10 cellular contexts compared by ENCODE assay signal in genomic region chr1:25818569-25818968, GRCh38. TPM values are rescaled to one million over a fixed set of nuclear protein-coding genes. Genes with fewer than 3 reads are reported as not detected.
DNase-seq lines count a peak whose midpoint lies in the region; ATAC-seq, FAIRE-seq and TF ChIP-seq lines count a peak whose summit lies in the region.
"Had no signal": no experiment of that assay in that cellular context is flagged by ENCODE, and none has a peak within 500 bp of the region (broad histone marks: within the 10 kb centered on the region; RNA-seq: fewer than 3 reads in every experiment).

No MANE protein-coding gene starts in this region.

- no peaks in the 10 kb centered on the region for H3K27me3 Mint-ChIP-seq in activated naive CD4-positive, alpha-beta T cell treated with anti-CD3 and anti-CD28 coated beads, Interleukin-2, amount 50 U/mL, for 24 hours
- no peaks in the 10 kb centered on the region for H3K27me3 Mint-ChIP-seq in memory B cell

- peak overlapping the region; percentile 91 for H3K4me2 ChIP-seq in GM12878 (ENCODE audit: control insufficient read depth, insufficient read depth)

- in situ Hi-C loops in GM12878 (cut with MboI): loop anchor here (25.0 kb wide), 1 partner anchor 406 kb away; the partner anchor contains the start of gene RHCE

- 81% methylated on average over 6 of the region's 6 CpGs for WGBS in GM12878 (ENCODE audit: insufficient coverage, insufficient replicate concordance, low lambda C conversion rate, missing lambda C conversion rate)
- WGBS in tibial nerve, 2 donors: 55 to 57% methylated on average over 6 of the region's 6 CpGs

- intact Hi-C loops in GM12878 (cut with micrococcal nuclease; ENCODE audit: unreplicated experiment): no loop called here

- H3K4me1 Mint-ChIP-seq in activated naive CD4-positive, alpha-beta T cell treated with anti-CD3 and anti-CD28 coated beads, Interleukin-2, amount 50 U/mL, for 24 hours: peaks cover 44% of the 10 kb centered on the region
- H3K4me1 Mint-ChIP-seq in memory B cell: peaks cover 27% of the 10 kb centered on the region

- H3K9ac ChIP-seq in GM12878 (ENCODE audit: control insufficient read depth, insufficient read depth, low read length): no peak overlapping the region

- ATAC-seq in GM12878 (no peak), memory B cell (ENCODE audit: low read depth) (no peak), HG02870 (IDR thresholded peaks at IDR 0.05; ENCODE audit: unreplicated experiment) (no peak)

- TF ChIP-seq POLR2A in GM12878 (IDR thresholded peaks at IDR 0.05; ENCODE audit: low read depth, low read length) (no peak), tibial nerve (IDR thresholded peaks at IDR 0.05) (no peak)

- TF ChIP-seq EP300 in GM12878 (IDR thresholded peaks at IDR 0.05; ENCODE audit: borderline replicate concordance in 1 of 2, control insufficient read depth in 1 of 2, low read depth in 2 of 2, low read length in 2 of 2) (no peak), tibial nerve (IDR thresholded peaks at IDR 0.05) (no peak)

- no peaks in the 10 kb centered on the region for H3K9me3 Mint-ChIP-seq in activated naive CD4-positive, alpha-beta T cell treated with anti-CD3 and anti-CD28 coated beads, Interleukin-2, amount 50 U/mL, for 24 hours
- H3K9me3 Mint-ChIP-seq in memory B cell: no peaks in the 10 kb centered on the region

- peak overlapping the region; percentile 97 for H3K4me3 Mint-ChIP-seq in activated naive CD4-positive, alpha-beta T cell treated with anti-CD3 and anti-CD28 coated beads, Interleukin-2, amount 50 U/mL, for 24 hours
- H3K4me3 Mint-ChIP-seq in memory B cell: peak overlapping the region; percentile 94

- TF ChIP-seq CTCF in GM12878 (IDR thresholded peaks at IDR 0.05 in 2 of 3, conservative IDR thresholded peaks at IDR 0.05 in 1 of 3; ENCODE audit: control insufficient read depth in 2 of 3, extremely low read depth in 1 of 3, insufficient read depth in 1 of 3, low read depth in 3 of 3, low read length in 3 of 3) (no peak), tibial nerve (IDR thresholded peaks at IDR 0.05) (no peak)

- SMC1A ChIA-PET in GM12878 (lab: Charles Lee; ENCODE audit: uncharacterized antibody, unreplicated experiment): interaction anchor here (1.0 to 1.8 kb wide), 2 partner anchors 9 to 16 kb away, joined by 3 to 8 read pairs; no protein-coding TSS in a partner anchor

- H3K4me3 ChIP-seq in GM12878 (no peak overlapping the region), tibial nerve (peak overlapping the region in 3 of 4 donors; percentile 79 to 96 (median 91))

- BruUV-seq in GM12878 (replicated peaks; lab: Mats Ljungman, UMichigan): no TSS peak

- CTCF ChIA-PET in GM12878 (lab: Yijun Ruan, JAX): interaction anchor here (0.9 to 5.3 kb wide), 4 partner anchors 9 to 298 kb away, joined by 3 to 24 read pairs (median 13); partner anchors contain the start of gene PAFAH2

- peaks cover 2% of the 10 kb centered on the region for H3K36me3 Mint-ChIP-seq in activated naive CD4-positive, alpha-beta T cell treated with anti-CD3 and anti-CD28 coated beads, Interleukin-2, amount 50 U/mL, for 24 hours
- H3K36me3 Mint-ChIP-seq in memory B cell: no peaks in the 10 kb centered on the region

- H3K4me1 ChIP-seq in GM12878 (ENCODE audit: control insufficient read depth, insufficient read depth, low read length) (peaks cover 15% of the 10 kb centered on the region), tibial nerve (peaks cover 0 to 42% (median 25%) of the 10 kb centered on the region in 4 donors)

- H4K20me1 ChIP-seq in GM12878 (ENCODE audit: control insufficient read depth, insufficient read depth): no peaks in the 10 kb centered on the region

- DNase-seq in activated naive CD4-positive, alpha-beta T cell (lab: John Stamatoyannopoulos, UW): no peak
- DNase-seq in GM12878 (ENCODE audit: low read depth, low spot score) (no peak), memory B cell (ENCODE audit: low spot score in 2 of 2) (no peak), tibial nerve (ENCODE audit: low spot score in 2 of 2) (no peak), HuH-7 (ENCODE audit: low spot score) (no peak), DMS 273 treated with DMSO at 0.1 percent for 48 hours (lab: John Stamatoyannopoulos, UW) (no peak)
- DNase-seq: DMS153, NCI-H1092 had no signal

- H3K27me3 ChIP-seq in GM12878 (replicated peaks in 1 of 2; ENCODE audit: control insufficient read depth in 2 of 2, insufficient read depth in 2 of 2, low read length in 1 of 2): no peaks in the 10 kb centered on the region
- H3K27me3 ChIP-seq in tibial nerve: no peaks in the 10 kb centered on the region

- peak overlapping the region; percentile 97 for H3K27ac Mint-ChIP-seq in activated naive CD4-positive, alpha-beta T cell treated with anti-CD3 and anti-CD28 coated beads, Interleukin-2, amount 50 U/mL, for 24 hours
- no peak overlapping the region for H3K27ac Mint-ChIP-seq in memory B cell

- POLR2A ChIA-PET in GM12878 (lab: Charles Lee): interaction anchor here (1.4 kb wide), 1 partner anchor 14 kb away, joined by 5 read pairs; no protein-coding TSS in a partner anchor

- FAIRE-seq in GM12878 (lab: Jason Lieb, UNC): no peak

- H3K36me3 ChIP-seq in GM12878 (ENCODE audit: control insufficient read depth in 2 of 2, insufficient read depth in 2 of 2, low read length in 1 of 2): no peaks in the 10 kb centered on the region; a peak in 2 of 4 replicates
- peaks cover 0 to 43% (median 0%) of the 10 kb centered on the region in 3 donors for H3K36me3 ChIP-seq in tibial nerve

- peaks cover 26% of the 10 kb centered on the region for H3K79me2 ChIP-seq in GM12878 (ENCODE audit: control insufficient read depth, insufficient read depth, low read length)

- H2AFZ ChIP-seq in GM12878 (ENCODE audit: control insufficient read depth, low read depth, low read length): no peak overlapping the region

- H3K27ac ChIP-seq in GM12878 (ENCODE audit: control insufficient read depth, insufficient read depth) (no peak overlapping the region), tibial nerve (peak overlapping the region; percentile 84 to 98 (median 96))

- H3K9me3 ChIP-seq in GM12878 (replicated peaks; ENCODE audit: control insufficient read depth, insufficient read depth, low read length) (no peaks in the 10 kb centered on the region), tibial nerve (no peaks in the 10 kb centered on the region)

- RAD21 ChIA-PET in GM12878 (lab: Charles Lee; ENCODE audit: unreplicated experiment): interaction anchor here (0.8 to 2.9 kb wide), 2 partner anchors 179 to 218 kb away, joined by 4 to 13 read pairs; partner anchors contain the start of gene PAFAH2

- TF ChIP-seq RAD21 in GM12878 (IDR thresholded peaks at IDR 0.05; ENCODE audit: insufficient read depth, low read depth, low read length): no peak

RNA-seq across cellular contexts. Expression of gene MTFR1L, which starts 1.2 kb away (rescaled TPM):
- 43.1 and 50.9 TPM in 2 replicates for total RNA-seq in GM12878 (2013; cell fraction: nucleolus; rRNA removed)
- 28.1 TPM in 2 replicates for total RNA-seq in GM12878 (2014; rRNA removed)
- 16.4 and 16.9 TPM in 2 replicates for total RNA-seq in GM12878 (2014; rRNA removed; fragmentation: Illumina TruSeq; extraction: Trizol)
- total RNA-seq in GM12878 (2021): 25.2 and 25.7 TPM in 2 replicates
- polyA plus RNA-seq in GM12878 (2011; ENCODE audit: low read depth): 31.3 TPM
- 42.5 and 44.2 TPM in 2 replicates for polyA plus RNA-seq in GM12878 (2011; rRNA removed)
- 53.6 and 55.7 TPM in 2 replicates for polyA plus RNA-seq in GM12878 (2011; cell fraction: cytosol; rRNA removed)
- polyA plus RNA-seq in GM12878 (2011; cell fraction: nucleus; rRNA removed): 108 and 166 TPM in 2 replicates
- 29.5 and 41.1 TPM in 2 replicates for polyA plus RNA-seq in GM12878 (2012)
- polyA plus RNA-seq in GM12878 (2014; fragmentation: Illumina TruSeq; extraction: Trizol): 30.7 TPM in 2 replicates
- polyA plus RNA-seq in GM12878 (2014; fragmentation: Nextera tagmentation; extraction: Ambion mirVana): 10 to 100 TPM; 26.7 to 30.0 TPM
- polyA plus RNA-seq in GM12878 (2014; rRNA removed): 33.8 and 36.3 TPM in 2 replicates
- polyA plus RNA-seq in GM12878 (2016; fragmentation: Nextera tagmentation; extraction: Ambion mirVana): 10 to 100 TPM; 31.2 to 31.7 TPM
- polyA minus RNA-seq in GM12878 (2011; rRNA and poly(A)+ RNA removed): 31.7 and 35.8 TPM in 2 replicates
- polyA minus RNA-seq in GM12878 (2011; cell fraction: cytosol; rRNA and poly(A)+ RNA removed): 5.5 and 7.7 TPM in 2 replicates
- polyA minus RNA-seq in GM12878 (2011; cell fraction: nucleus; rRNA and poly(A)+ RNA removed): 19.7 and 25.5 TPM in 2 replicates
- 10 to 100 TPM; 65.7 to 99.4 (median 77.2) TPM for total RNA-seq in tibial nerve

RNA-seq across cellular contexts. Expression of gene SELENON, which starts 18.6 kb away (rescaled TPM):
- total RNA-seq in GM12878 (2013; cell fraction: nucleolus; rRNA removed): 7.2 and 8.2 TPM in 2 replicates
- 0.85 and 0.87 TPM in 2 replicates for total RNA-seq in GM12878 (2014; rRNA removed)
- total RNA-seq in GM12878 (2014; rRNA removed; fragmentation: Illumina TruSeq; extraction: Trizol): 0.88 and 1.0 TPM in 2 replicates
- 4.1 and 5.1 TPM in 2 replicates for total RNA-seq in GM12878 (2021)
- 1.4 TPM for polyA plus RNA-seq in GM12878 (2011; ENCODE audit: low read depth)
- polyA plus RNA-seq in GM12878 (2011; rRNA removed): 0.59 and 0.75 TPM in 2 replicates
- 1.5 and 2.0 TPM in 2 replicates for polyA plus RNA-seq in GM12878 (2011; cell fraction: cytosol; rRNA removed)
- polyA plus RNA-seq in GM12878 (2011; cell fraction: nucleus; rRNA removed): 1.7 and 1.8 TPM in 2 replicates
- polyA plus RNA-seq in GM12878 (2012): 2.4 and 2.5 TPM in 2 replicates
- polyA plus RNA-seq in GM12878 (2014; fragmentation: Illumina TruSeq; extraction: Trizol): 2.1 and 3.1 TPM in 2 replicates
- under 1 TPM; 0.07 to 0.18 TPM for polyA plus RNA-seq in GM12878 (2014; fragmentation: Nextera tagmentation; extraction: Ambion mirVana)
- polyA plus RNA-seq in GM12878 (2014; rRNA removed): 1.8 and 2.1 TPM in 2 replicates
- polyA plus RNA-seq in GM12878 (2016; fragmentation: Nextera tagmentation; extraction: Ambion mirVana): under 1 TPM; 0.10 to 0.12 TPM
- polyA minus RNA-seq in GM12878 (2011; rRNA and poly(A)+ RNA removed): 0.59 and 1.2 TPM in 2 replicates
- 1.7 and 2.2 TPM in 2 replicates for polyA minus RNA-seq in GM12878 (2011; cell fraction: cytosol; rRNA and poly(A)+ RNA removed)
- 0.36 and 0.67 TPM in 2 replicates for polyA minus RNA-seq in GM12878 (2011; cell fraction: nucleus; rRNA and poly(A)+ RNA removed)
- total RNA-seq in tibial nerve: 10 to 100 TPM; 17.6 to 54.0 (median 36.8) TPM

RNA-seq across cellular contexts. Expression of gene AUNIP, which starts 40.7 kb away (rescaled TPM):
- total RNA-seq in GM12878 (2013; cell fraction: nucleolus; rRNA removed): 6.2 and 8.1 TPM in 2 replicates
- 19.3 and 23.3 TPM in 2 replicates for total RNA-seq in GM12878 (2014; rRNA removed)
- 17.9 and 18.8 TPM in 2 replicates for total RNA-seq in GM12878 (2014; rRNA removed; fragmentation: Illumina TruSeq; extraction: Trizol)
- total RNA-seq in GM12878 (2021): 11.1 and 11.3 TPM in 2 replicates
- polyA plus RNA-seq in GM12878 (2011; ENCODE audit: low read depth): 3.0 TPM
- polyA plus RNA-seq in GM12878 (2011; rRNA removed): 13.1 and 14.1 TPM in 2 replicates
- polyA plus RNA-seq in GM12878 (2011; cell fraction: cytosol; rRNA removed): 8.1 and 9.8 TPM in 2 replicates
- 4.5 and 6.2 TPM in 2 replicates for polyA plus RNA-seq in GM12878 (2011; cell fraction: nucleus; rRNA removed)
- polyA plus RNA-seq in GM12878 (2012): 2.8 and 3.0 TPM in 2 replicates
- 19.3 and 20.1 TPM in 2 replicates for polyA plus RNA-seq in GM12878 (2014; fragmentation: Illumina TruSeq; extraction: Trizol)
- polyA plus RNA-seq in GM12878 (2014; fragmentation: Nextera tagmentation; extraction: Ambion mirVana): 1 to 10 TPM; 3.9 to 6.9 TPM
- 14.6 and 20.0 TPM in 2 replicates for polyA plus RNA-seq in GM12878 (2014; rRNA removed)
- 10 to 100 TPM; 10.0 to 12.4 TPM for polyA plus RNA-seq in GM12878 (2016; fragmentation: Nextera tagmentation; extraction: Ambion mirVana)
- polyA minus RNA-seq in GM12878 (2011; rRNA and poly(A)+ RNA removed): 7.5 and 8.7 TPM in 2 replicates
- 3.6 and 4.6 TPM in 2 replicates for polyA minus RNA-seq in GM12878 (2011; cell fraction: cytosol; rRNA and poly(A)+ RNA removed)
- 2.9 and 7.7 TPM in 2 replicates for polyA minus RNA-seq in GM12878 (2011; cell fraction: nucleus; rRNA and poly(A)+ RNA removed)
- total RNA-seq in tibial nerve: not detected

RNA-seq across cellular contexts. Expression of gene PAQR7, which starts 56.9 kb away (rescaled TPM):
- total RNA-seq in GM12878 (2013; cell fraction: nucleolus; rRNA removed): 16.7 and 17.9 TPM in 2 replicates
- 6.7 and 7.0 TPM in 2 replicates for total RNA-seq in GM12878 (2014; rRNA removed)
- total RNA-seq in GM12878 (2014; rRNA removed; fragmentation: Illumina TruSeq; extraction: Trizol): 5.3 and 5.7 TPM in 2 replicates
- 8.1 and 8.8 TPM in 2 replicates for total RNA-seq in GM12878 (2021)
- 5.0 TPM for polyA plus RNA-seq in GM12878 (2011; ENCODE audit: low read depth)
- polyA plus RNA-seq in GM12878 (2011; rRNA removed): 4.0 and 6.3 TPM in 2 replicates
- polyA plus RNA-seq in GM12878 (2011; cell fraction: cytosol; rRNA removed): 9.9 and 10.8 TPM in 2 replicates
- 5.9 and 6.0 TPM in 2 replicates for polyA plus RNA-seq in GM12878 (2011; cell fraction: nucleus; rRNA removed)
- 7.9 and 8.9 TPM in 2 replicates for polyA plus RNA-seq in GM12878 (2012)
- 2.9 and 4.6 TPM in 2 replicates for polyA plus RNA-seq in GM12878 (2014; fragmentation: Illumina TruSeq; extraction: Trizol)
- polyA plus RNA-seq in GM12878 (2014; fragmentation: Nextera tagmentation; extraction: Ambion mirVana): 1 to 10 TPM; 1.1 to 2.5 TPM
- polyA plus RNA-seq in GM12878 (2014; rRNA removed): 5.3 and 6.1 TPM in 2 replicates
- polyA plus RNA-seq in GM12878 (2016; fragmentation: Nextera tagmentation; extraction: Ambion mirVana): 1 to 10 TPM; 1.9 to 2.9 TPM
- 14.2 and 23.7 TPM in 2 replicates for polyA minus RNA-seq in GM12878 (2011; rRNA and poly(A)+ RNA removed)
- 7.2 and 8.8 TPM in 2 replicates for polyA minus RNA-seq in GM12878 (2011; cell fraction: cytosol; rRNA and poly(A)+ RNA removed)
- polyA minus RNA-seq in GM12878 (2011; cell fraction: nucleus; rRNA and poly(A)+ RNA removed): 2.1 and 3.0 TPM in 2 replicates
- total RNA-seq in tibial nerve: 1 to 10 TPM; 5.4 to 8.7 (median 7.5) TPM

Comparison
In these comparisons a context has a peak if more than half of its experiments do, and no peak if none do; other contexts are left out.
1. RNA of gene AUNIP, which starts 40.7 kb away (total RNA-seq): 6.2 to 23.3 TPM in GM12878; not detected in tibial nerve; every median in the first group is over 4 times any median in the second.